ENCODE assay signal across 9 cellular contexts in genomic region chr1:225777058-225777582, GRCh38. TPM values are rescaled to one million over a fixed set of nuclear protein-coding genes. Genes with fewer than 3 reads are reported as not detected.
DNase-seq lines count a peak whose midpoint lies in the region; ATAC-seq, FAIRE-seq and TF ChIP-seq lines count a peak whose summit lies in the region.
"Had no signal": no experiment of that assay in that cellular context is flagged by ENCODE, and none has a peak within 500 bp of the region (broad histone marks: within the 10 kb centered on the region; RNA-seq: fewer than 3 reads in every experiment).

No MANE protein-coding gene starts in this region.

- H2BK120ac ChIP-seq in H1 (replicated peaks; ENCODE audit: low read depth, low read length), result no peak overlapping the region

- no peak overlapping the region for H3K23ac ChIP-seq in H1 (ENCODE audit: insufficient read length)

- peak overlapping the region; percentile 62 for H3K4me3 ChIP-seq in AG10803 (ENCODE audit: low read length)
- peak overlapping the region; percentile 89 for H3K4me3 ChIP-seq in Loucy (ENCODE audit: low read length, poor library complexity, severe bottlenecking)
- peak overlapping the region; percentile 30 to 93 (median 44); a peak in 7 of 8 replicates for H3K4me3 ChIP-seq in H1 (ENCODE audit: extremely low read depth in 1 of 4, insufficient read depth in 2 of 4, low read depth in 3 of 4, low read length in 4 of 4)
- H3K4me3 ChIP-seq in neuron (ENCODE audit: low read length), result peak overlapping the region; percentile 95

- H3K27ac Mint-ChIP-seq in activated naive CD4-positive, alpha-beta T cell treated with anti-CD3 and anti-CD28 coated beads, Interleukin-2, amount 10 ng/mL, durations not matched to agents 7 days and 5 days, result no peak overlapping the region
- H3K27ac Mint-ChIP-seq: IgD-negative memory B cell had no signal

- H3K4me3 Mint-ChIP-seq in activated naive CD4-positive, alpha-beta T cell treated with anti-CD3 and anti-CD28 coated beads, Interleukin-2, amount 10 ng/mL, durations not matched to agents 7 days and 5 days, result no peak overlapping the region
- H3K4me3 Mint-ChIP-seq: IgD-negative memory B cell had no signal

- H2AFZ ChIP-seq in Loucy (ENCODE audit: low read length), result peak overlapping the region; percentile 86
- 0 out of 2 replicates have a peak overlapping the region, but pooled peaks have one; percentile 31 for H2AFZ ChIP-seq in H1 (ENCODE audit: low read length)
- H2AFZ ChIP-seq in neuron (ENCODE audit: low read depth, low read length), result peak overlapping the region; percentile 18

- no peak overlapping the region for H4K8ac ChIP-seq in H1 (ENCODE audit: extremely low read depth, insufficient read depth, low read length)

- H3K36me3 Mint-ChIP-seq in activated naive CD4-positive, alpha-beta T cell treated with anti-CD3 and anti-CD28 coated beads, Interleukin-2, amount 10 ng/mL, durations not matched to agents 7 days and 5 days, result peaks cover 20% of the 10 kb centered on the region

- no peak overlapping the region for H3K14ac ChIP-seq in H1 (ENCODE audit: insufficient read length)

- H3K4ac ChIP-seq in H1 (replicated peaks; ENCODE audit: insufficient read length, low read depth, low read length), result no peak overlapping the region

- TF ChIP-seq CTCF in AG10803 (conservative IDR thresholded peaks at IDR 0.05; ENCODE audit: low read length) (no peak), Loucy (conservative IDR thresholded peaks at IDR 0.05; ENCODE audit: low read length) (no peak), H1 (IDR thresholded peaks at IDR 0.05; ENCODE audit: control extremely low read depth in 1 of 3, insufficient read depth in 1 of 3, low read depth in 1 of 3, low read length in 3 of 3) (no peak)

- no peaks in the 10 kb centered on the region for H3K9me3 Mint-ChIP-seq in activated naive CD4-positive, alpha-beta T cell treated with anti-CD3 and anti-CD28 coated beads, Interleukin-2, amount 10 ng/mL, durations not matched to agents 7 days and 5 days
- H3K9me3 Mint-ChIP-seq: IgD-negative memory B cell had no signal

- H3K27ac ChIP-seq in H1 (ENCODE audit: low read depth, low read length), result 0 out of 2 replicates have a peak overlapping the region, but pooled peaks have one; percentile 43

- no peak overlapping the region; the same call in 1 of the 2 replicates for H3K18ac ChIP-seq in H1 (ENCODE audit: extremely low read depth, low read length)

- H2BK15ac ChIP-seq in H1 (ENCODE audit: low read length), result no peak overlapping the region

- 0 out of 2 replicates have a peak overlapping the region, but pooled peaks have one; percentile 53 for H2BK12ac ChIP-seq in H1 (ENCODE audit: low read depth, low read length)

- no peak for FAIRE-seq in H1 (lab: Jason Lieb, UNC)

- peak overlapping the region; percentile 63 for H2BK5ac ChIP-seq in H1 (ENCODE audit: low read depth, low read length)

- no peak overlapping the region for H2AK5ac ChIP-seq in H1 (ENCODE audit: low read depth, low read length)

- ATAC-seq in GM19438 (IDR thresholded peaks at IDR 0.05; ENCODE audit: low read depth, unreplicated experiment) (peak; percentile 11), GM19328 (IDR thresholded peaks at IDR 0.05; ENCODE audit: unreplicated experiment) (no peak)

- no peak for DNase-seq in AG10803 (ENCODE audit: low read depth)
- no peak for DNase-seq in H1 (ENCODE audit: low read depth in 1 of 2, low spot score in 2 of 2)
- DNase-seq in HCEC 1CT, result no peak
- DNase-seq in activated naive CD4-positive, alpha-beta T cell treated with anti-CD3 and anti-CD28 coated beads, Interleukin-2, amount 10 ng/mL, durations not matched to agents 7 days and 5 days, result no peak

- peaks cover 2% of the 10 kb centered on the region; the same call in 1 of the 2 replicates for H3F3A ChIP-seq in Loucy (ENCODE audit: low read depth)

- no peaks in the 10 kb centered on the region for H3K9me3 ChIP-seq in Loucy (ENCODE audit: insufficient read depth, low read depth, low read length)
- H3K9me3 ChIP-seq in H1 (ENCODE audit: insufficient read depth in 2 of 2, low read depth in 1 of 2, low read length in 1 of 2), result no peaks in the 10 kb centered on the region
- no peaks in the 10 kb centered on the region for H3K9me3 ChIP-seq in neuron (ENCODE audit: low read length)

- peak overlapping the region; percentile 15 for H4K91ac ChIP-seq in H1 (replicated peaks; ENCODE audit: insufficient read length, low read length)

- POLR2A ChIA-PET in H1 (lab: Charles Lee; ENCODE audit: partially characterized antibody), result interaction anchor here (0.7 to 10.3 kb wide), 46 partner anchors 8 to 316 kb away, joined by 3 to 166 read pairs (median 5); partner anchors contain the start of genes ENAH, EPHX1, LEFTY2 and SDE2

- H4K20me1 ChIP-seq in Loucy (ENCODE audit: insufficient read depth, low read length, poor library complexity, severe bottlenecking) (peaks cover 38% of the 10 kb centered on the region), H1 (replicated peaks in 1 of 2; ENCODE audit: control insufficient read depth in 1 of 2, insufficient read depth in 2 of 2, low read length in 2 of 2) (peaks cover 0 to 6% of the 10 kb centered on the region in 2 experiments)

- H3K4me2 ChIP-seq in Loucy (ENCODE audit: low read depth, low read length, poor library complexity, severe bottlenecking) (peak overlapping the region; percentile 93), H1 (ENCODE audit: insufficient read depth in 1 of 2, low read depth in 2 of 2, low read length in 2 of 2) (peak overlapping the region; percentile 68 to 78)

- H3K56ac ChIP-seq in H1 (replicated peaks; ENCODE audit: insufficient read length, low read depth, low read length), result no peak overlapping the region

- no peaks in the 10 kb centered on the region for H3K79me1 ChIP-seq in H1 (ENCODE audit: low read depth, low read length)

- H3K4me1 ChIP-seq in Loucy (ENCODE audit: insufficient read depth, low read length, poor library complexity, severe bottlenecking) (peaks cover 46% of the 10 kb centered on the region), H1 (replicated peaks in 1 of 4; ENCODE audit: control insufficient read depth in 3 of 4, insufficient read depth in 4 of 4, low read length in 3 of 4) (peaks cover 3 to 5% (median 4%) of the 10 kb centered on the region in 4 experiments; a peak in 6 of 7 replicates), neuron (ENCODE audit: insufficient read depth, low read length) (peaks cover 54% of the 10 kb centered on the region)

- H3K23me2 ChIP-seq in H1 (ENCODE audit: low read depth, low read length), result peaks cover 4% of the 10 kb centered on the region

- H4K5ac ChIP-seq in H1 (ENCODE audit: insufficient read length, low read depth, low read length), result no peak overlapping the region

- H3K27me3 ChIP-seq in Loucy (ENCODE audit: insufficient read depth, low read length, poor library complexity, severe bottlenecking) (no peaks in the 10 kb centered on the region), H1 (replicated peaks in 1 of 4; ENCODE audit: control insufficient read depth in 3 of 4, extremely low read depth in 1 of 4, insufficient read depth in 3 of 4, low read length in 3 of 4) (no peaks in the 10 kb centered on the region), neuron (ENCODE audit: insufficient read depth, low read length) (no peaks in the 10 kb centered on the region)

- no peak for TF ChIP-seq POLR2A in H1 (IDR thresholded peaks at IDR 0.05; ENCODE audit: control extremely low read depth in 1 of 2, low read depth in 2 of 2, low read length in 2 of 2)

- TF ChIP-seq EP300 in H1 (IDR thresholded peaks at IDR 0.05; ENCODE audit: borderline replicate concordance in 1 of 2, low read depth in 2 of 2, low read length in 2 of 2), result no peak

- H3K9me2 ChIP-seq in Loucy (replicated peaks; ENCODE audit: low read depth, low read length), result no peaks in the 10 kb centered on the region

- H3K36me3 ChIP-seq in Loucy (ENCODE audit: insufficient read depth, low read length) (no peaks in the 10 kb centered on the region), H1 (ENCODE audit: control insufficient read depth in 2 of 4, insufficient read depth in 4 of 4, low read length in 3 of 4) (peaks cover 0 to 13% (median 4%) of the 10 kb centered on the region in 4 experiments; a peak in 5 of 8 replicates), neuron (ENCODE audit: insufficient read depth, low read length) (peaks cover 18% of the 10 kb centered on the region)

- peaks cover 62% of the 10 kb centered on the region for H3K79me2 ChIP-seq in Loucy (ENCODE audit: insufficient read depth, low read length)
- peaks cover 26 to 42% of the 10 kb centered on the region in 2 experiments for H3K79me2 ChIP-seq in H1 (ENCODE audit: control insufficient read depth in 1 of 2, insufficient read depth in 2 of 2, low read length in 2 of 2)

- no peak for TF ChIP-seq RAD21 in H1 (IDR thresholded peaks at IDR 0.05 in 1 of 2, conservative IDR thresholded peaks at IDR 0.05 in 1 of 2; ENCODE audit: low read depth in 2 of 2, low read length in 2 of 2)

- WGBS in H1 (ENCODE audit: extremely low coverage in 1 of 2, insufficient coverage in 1 of 2, insufficient read length in 1 of 2, insufficient replicate concordance in 2 of 2, low coverage in 1 of 2, low lambda C conversion rate in 2 of 2, missing lambda C conversion rate in 1 of 2), 2 experiments, result 42% methylated on average over 18 of the region's 18 CpGs; no CpG with 5 or more reads in 1 of the 2 experiments

- CTCF ChIA-PET in H1 (lab: Charles Lee; ENCODE audit: partially characterized antibody), result interaction anchor here (0.6 to 6.1 kb wide), 42 partner anchors 8 to 336 kb away, joined by 3 to 50 read pairs (median 4); partner anchors contain the start of genes EPHX1 and TMEM63A
- CTCF ChIA-PET in activated naive CD4-positive, alpha-beta T cell treated with anti-CD3 and anti-CD28 coated beads, Interleukin-2, amount 10 ng/mL, durations not matched to agents 7 days and 5 days (lab: Charles Lee), result interaction anchor here (0.7 to 3.1 kb wide), 17 partner anchors 8 to 309 kb away, joined by 3 to 12 read pairs (median 5); partner anchors contain the start of genes PYCR2 and TMEM63A

- no peak overlapping the region for H2BK20ac ChIP-seq in H1 (ENCODE audit: low read length)

- peaks cover 27% of the 10 kb centered on the region for H3K4me1 Mint-ChIP-seq in activated naive CD4-positive, alpha-beta T cell treated with anti-CD3 and anti-CD28 coated beads, Interleukin-2, amount 10 ng/mL, durations not matched to agents 7 days and 5 days

- peak overlapping the region; percentile 96 for H3K9ac ChIP-seq in Loucy (ENCODE audit: low read depth, low read length, poor library complexity, severe bottlenecking)
- peak overlapping the region in 2 of 4 experiments; percentile 41 to 100; a peak in 1 of 7 replicates for H3K9ac ChIP-seq in H1 (replicated peaks in 1 of 4; ENCODE audit: extremely low read depth in 1 of 4, low read depth in 3 of 4, low read length in 3 of 4)

- peaks cover 3% of the 10 kb centered on the region for H3K27me3 Mint-ChIP-seq in activated naive CD4-positive, alpha-beta T cell treated with anti-CD3 and anti-CD28 coated beads, Interleukin-2, amount 10 ng/mL, durations not matched to agents 7 days and 5 days
- H3K27me3 Mint-ChIP-seq: IgD-negative memory B cell had no signal

RNA-seq across cellular contexts. Expression of gene SRP9, which starts 0.5 kb away (rescaled TPM):
- total RNA-seq in H1 (2021; fragmentation: NEBNext Ultra II Directional; extraction: Animal tissue kit (Norgen Biotek cat#: 25700)), result 446 and 448 TPM in 2 replicates
- polyA plus RNA-seq in H1 (2011; rRNA removed), result 342 and 572 TPM in 2 replicates
- polyA plus RNA-seq in H1 (2011; cell fraction: cytosol; rRNA removed), result 639 TPM
- polyA plus RNA-seq in H1 (2011; cell fraction: nucleus; rRNA removed), result 94.4 TPM
- polyA plus RNA-seq in H1 (2012, experiment 1 of 2), result 256 to 682 TPM (median 537 TPM) in 4 replicates
- 59.1 TPM for polyA plus RNA-seq in H1 (2012, experiment 2 of 2)
- 274 TPM for polyA plus RNA-seq in H1 (2013, experiment 1 of 2)
- polyA plus RNA-seq in H1 (2013, experiment 2 of 2), result 272 TPM
- 150 and 182 TPM in 2 replicates for polyA minus RNA-seq in H1 (2011; rRNA and poly(A)+ RNA removed)
- polyA minus RNA-seq in H1 (2011; cell fraction: cytosol; rRNA and poly(A)+ RNA removed), result 259 TPM
- polyA minus RNA-seq in H1 (2011; cell fraction: nucleus; rRNA and poly(A)+ RNA removed), result 78.2 TPM

RNA-seq across cellular contexts. Expression of gene EPHX1, which starts 32.8 kb away (rescaled TPM):
- 79.1 and 80.0 TPM in 2 replicates for total RNA-seq in H1 (2021; fragmentation: NEBNext Ultra II Directional; extraction: Animal tissue kit (Norgen Biotek cat#: 25700))
- 45.3 and 47.6 TPM in 2 replicates for polyA plus RNA-seq in H1 (2011; rRNA removed)
- polyA plus RNA-seq in H1 (2011; cell fraction: cytosol; rRNA removed), result 23.5 TPM
- 50.9 TPM for polyA plus RNA-seq in H1 (2011; cell fraction: nucleus; rRNA removed)
- 87.4 to 98.2 TPM (median 91.4 TPM) in 4 replicates for polyA plus RNA-seq in H1 (2012, experiment 1 of 2)
- 157 TPM for polyA plus RNA-seq in H1 (2012, experiment 2 of 2)
- polyA plus RNA-seq in H1 (2013, experiment 1 of 2), result 157 TPM
- polyA plus RNA-seq in H1 (2013, experiment 2 of 2), result 166 TPM
- polyA minus RNA-seq in H1 (2011; rRNA and poly(A)+ RNA removed), result 30.1 and 31.7 TPM in 2 replicates
- polyA minus RNA-seq in H1 (2011; cell fraction: cytosol; rRNA and poly(A)+ RNA removed), result 19.2 TPM
- 22.1 TPM for polyA minus RNA-seq in H1 (2011; cell fraction: nucleus; rRNA and poly(A)+ RNA removed)

Comparison
In these comparisons a context has a peak if more than half of its experiments do, and no peak if none do; other contexts are left out.
1. H3K4me3 ChIP-seq: peak in every context shown above with its lines; median percentile 95 in neuron; 89 in Loucy; 62 in AG10803; 44 in H1.
2. H2AFZ ChIP-seq: peak in every context shown above with its lines; median percentile 86 in Loucy; 31 in H1; 18 in neuron.